In genomic region chr7:151427705-151428392, GRCh38 we compare ENCODE assay signal across 11 cellular contexts. TPM values are rescaled to one million over a fixed set of nuclear protein-coding genes. Genes with fewer than 3 reads are reported as not detected.
DNase-seq lines count a peak whose midpoint lies in the region; FAIRE-seq and TF ChIP-seq lines count a peak whose summit lies in the region.
"Had no signal": no experiment of that assay in that cellular context is flagged by ENCODE, and none has a peak within 500 bp of the region (broad histone marks: within the 10 kb centered on the region; RNA-seq: fewer than 3 reads in every experiment).

No MANE protein-coding gene starts in this region.

- WGBS in endodermal cell (ENCODE audit: insufficient coverage in 1 of 2, insufficient read length in 1 of 2), 2 experiments, result 89 to 90% methylated on average over 5 to 10 of the region's 10 CpGs
- 56 to 76% (median 75%) methylated on average over 10 of the region's 10 CpGs for WGBS in spleen, 5 donors

- H3K4me3 ChIP-seq in endodermal cell (ENCODE audit: low read length) (no peak overlapping the region), spleen (no peak overlapping the region)
- H3K4me3 ChIP-seq: HAP-1 had no signal

- peak overlapping the region; percentile 90 for H3K27ac Mint-ChIP-seq in endodermal cell

- TF ChIP-seq POLR2A in spleen (IDR thresholded peaks at IDR 0.05), result no peak
- no peak for TF ChIP-seq POLR2A in GM12891 (IDR thresholded peaks at IDR 0.05; ENCODE audit: low read depth, low read length)

- DNase-seq in SHP77 (lab: John Stamatoyannopoulos, UW) (peak; percentile 25 to 28), SHP77 treated with DMSO at 0.1 percent for 48 hours (lab: John Stamatoyannopoulos, UW) (no peak), NCI-H2029 (lab: John Stamatoyannopoulos, UW) (peak; percentile 63), endodermal cell (no peak), spleen (no peak), NCI-H146 (lab: John Stamatoyannopoulos, UW) (no peak), GM12891 (ENCODE audit: insufficient read length, low spot score) (no peak), glomerular visceral epithelial cell (ENCODE audit: extremely low spot score) (no peak)
- DNase-seq: naive B cell had no signal

- no peaks in the 10 kb centered on the region for H3K9me3 Mint-ChIP-seq in endodermal cell

- no peaks in the 10 kb centered on the region for H3K27me3 Mint-ChIP-seq in endodermal cell (ENCODE audit: insufficient read depth)

- no peak for TF ChIP-seq CTCF in endodermal cell (conservative IDR thresholded peaks at IDR 0.05)
- no peak for TF ChIP-seq CTCF in spleen (IDR thresholded peaks at IDR 0.05 in 8 of 11, conservative IDR thresholded peaks at IDR 0.05 in 3 of 11)

- H3K9me3 ChIP-seq in endodermal cell (ENCODE audit: control insufficient read depth, low read length), result no peaks in the 10 kb centered on the region
- H3K9me3 ChIP-seq in spleen, result peaks cover 0 to 2% (median 0%) of the 10 kb centered on the region in 8 donors
- H3K9me3 ChIP-seq: HAP-1 had no signal

- no peak overlapping the region for H3K9ac ChIP-seq in endodermal cell (ENCODE audit: extremely low read depth, low read length, poor library complexity, severe bottlenecking)

- intact Hi-C loops in spleen (cut with DNase I; ENCODE audit: low total_unique reads), result no loop called here

- H3K27me3 ChIP-seq in endodermal cell (ENCODE audit: control insufficient read depth, insufficient read depth, low read length, poor library complexity, severe bottlenecking), result no peaks in the 10 kb centered on the region
- peaks cover 0 to 10% (median 0%) of the 10 kb centered on the region in 7 donors for H3K27me3 ChIP-seq in spleen (replicated peaks in 1 of 7)

- H3K27ac ChIP-seq in endodermal cell (ENCODE audit: low read depth, low read length), result no peak overlapping the region
- peak overlapping the region in 7 of 8 donors; percentile 65 to 79 (median 68) for H3K27ac ChIP-seq in spleen

- peaks cover 61% of the 10 kb centered on the region for H3K4me1 Mint-ChIP-seq in endodermal cell

- H3K4me1 ChIP-seq in endodermal cell (ENCODE audit: control insufficient read depth, insufficient read depth, low read length) (peaks cover 25% of the 10 kb centered on the region), spleen (peaks cover 14 to 68% (median 34%) of the 10 kb centered on the region in 6 donors)
- H3K4me1 ChIP-seq: HAP-1 had no signal

- peak overlapping the region; percentile 30 for H3K4me3 Mint-ChIP-seq in endodermal cell
- H3K4me3 Mint-ChIP-seq: naive B cell had no signal

- FAIRE-seq in GM12891 (lab: Jason Lieb, UNC), result no peak

- H3K36me3 Mint-ChIP-seq in endodermal cell (ENCODE audit: low read depth), result no peaks in the 10 kb centered on the region
- H3K36me3 Mint-ChIP-seq: naive B cell had no signal

- H3K36me3 ChIP-seq in endodermal cell (ENCODE audit: control insufficient read depth, insufficient read depth, low read length) (no peaks in the 10 kb centered on the region), spleen (no peaks in the 10 kb centered on the region)
- H3K36me3 ChIP-seq: HAP-1 had no signal

TF ChIP-seq in GM12891, 5 proteins besides CTCF, POLR2A, EP300 and RAD21:
- no peak for TF ChIP-seq POU2F2 (IDR thresholded peaks at IDR 0.05; ENCODE audit: low read depth, low read length)
- TF ChIP-seq PAX5 (IDR thresholded peaks at IDR 0.05; ENCODE audit: insufficient read depth, low read length, severe bottlenecking), result no peak
- no peak for TF ChIP-seq POLR2AphosphoS5 (IDR thresholded peaks at IDR 0.05; ENCODE audit: low read depth, low read length)
- no peak for TF ChIP-seq SPI1 (IDR thresholded peaks at IDR 0.05; ENCODE audit: low read depth, low read length)
- TF ChIP-seq TAF1 (IDR thresholded peaks at IDR 0.05; ENCODE audit: low read depth, low read length), result no peak
TF ChIP-seq in GM12891: peak in this region for 0.

RNA-seq across cellular contexts. Expression of gene CRYGN, which starts 12.1 kb away (rescaled TPM):
- total RNA-seq in endodermal cell, result 1 to 10 TPM; 2.3 to 4.4 TPM
- 0.61 TPM for polyA plus RNA-seq in endodermal cell (2013, experiment 1 of 2)
- not detected for polyA plus RNA-seq in endodermal cell (2013, experiment 2 of 2)
- 1 to 10 TPM in 3 of 7 donors, under 1 TPM in 3, not detected in 1; 0.17 to 2.5 (median 0.92) TPM for total RNA-seq in spleen
- under 1 TPM; 0.27 to 0.72 (median 0.32) TPM for polyA plus RNA-seq in spleen
- not detected for polyA plus RNA-seq in GM12891 (2012; ENCODE audit: low read depth, missing spikeins)
- total RNA-seq: RPMI7951 had no signal

RNA-seq across cellular contexts. Expression of gene WDR86, which starts 18.0 kb away (rescaled TPM):
- total RNA-seq in endodermal cell, result 10 to 100 TPM; 83.3 to 94.2 TPM
- polyA plus RNA-seq in endodermal cell (2013, experiment 1 of 2), result 19.3 TPM
- 21.2 TPM for polyA plus RNA-seq in endodermal cell (2013, experiment 2 of 2)
- 10 to 100 TPM; 15.4 to 71.9 (median 58.1) TPM for total RNA-seq in spleen
- 10 to 100 TPM in 1 of 3 donors, 1 to 10 TPM in 2; 2.8 to 29.5 (median 8.6) TPM for polyA plus RNA-seq in spleen
- 0.23 TPM for polyA plus RNA-seq in GM12891 (2012; ENCODE audit: low read depth, missing spikeins)
- total RNA-seq: RPMI7951 had no signal

Comparison
In these comparisons a context has a peak if more than half of its experiments do, and no peak if none do; other contexts are left out.
1. DNase-seq: peak in SHP77 (2 of 2) and NCI-H2029 (single experiment); none in SHP77 treated with DMSO at 0.1 percent for 48 hours (single experiment), endodermal cell (single experiment), spleen (single experiment), NCI-H146 (single experiment), GM12891 (single experiment) and glomerular visceral epithelial cell (single experiment).